Comparison of ENCODE assay signal across 8 cellular contexts in genomic region chr3:42191443-42191747, GRCh38.
A peak's percentile ranks its signal among the peaks of the same experiment; 100 is the strongest.
DNase-seq lines count a peak whose midpoint lies in the region; ATAC-seq and TF ChIP-seq lines count a peak whose summit lies in the region.

No MANE protein-coding gene starts in this region.

- H3K4me3 ChIP-seq in AG04449 (ENCODE audit: low read depth, low read length) = no peak overlapping the region
- H3K4me3 ChIP-seq in iPS-18a (ENCODE audit: low read length) = no peak overlapping the region

- ATAC-seq in SK-N-SH treated with all-trans-retinoic acid at 6 μM for 48 hours = peak; percentile 48

- no peaks in the 10 kb centered on the region for H3K27me3 ChIP-seq in H9 (ENCODE audit: insufficient read depth, low read length)
- no peaks in the 10 kb centered on the region for H3K27me3 ChIP-seq in iPS-18a (ENCODE audit: control insufficient read depth, insufficient read depth, low read length)

- TF ChIP-seq CTCF in AG04449 (IDR thresholded peaks at IDR 0.05; ENCODE audit: insufficient read depth, low read length, missing control alignments) (peak; percentile 2), H9 (conservative IDR thresholded peaks at IDR 0.05) (peak; percentile 30; the same call in 2 of the 3 replicates)

- no peak overlapping the region for H2AFZ ChIP-seq in H9 (ENCODE audit: low read length)

- H2BK120ac ChIP-seq in H9 (ENCODE audit: low read depth, low read length, poor library complexity, severe bottlenecking) = no peak overlapping the region

- no peaks in the 10 kb centered on the region for H3K27me3 Mint-ChIP-seq in H9 (ENCODE audit: low read depth)
- no peaks in the 10 kb centered on the region for H3K27me3 Mint-ChIP-seq in activated CD4-positive, alpha-beta memory T cell treated with anti-CD3 and anti-CD28 coated beads, Interleukin-2, amount 10 ng/mL, durations not matched to agents 7 days and 5 days

- H3K4me3 Mint-ChIP-seq in H9 = no peak overlapping the region
- no peak overlapping the region for H3K4me3 Mint-ChIP-seq in activated CD4-positive, alpha-beta memory T cell treated with anti-CD3 and anti-CD28 coated beads, Interleukin-2, amount 10 ng/mL, durations not matched to agents 7 days and 5 days

- no peaks in the 10 kb centered on the region for H3K79me1 ChIP-seq in H9 (ENCODE audit: insufficient read depth, low read depth, low read length, poor library complexity, severe bottlenecking)

- no peak overlapping the region for H2BK12ac ChIP-seq in H9 (ENCODE audit: insufficient read length, low read depth, low read length)

- H3K27ac ChIP-seq in H9 (ENCODE audit: insufficient read length, low read depth, low read length) (no peak overlapping the region), iPS-18a (ENCODE audit: low read length) (peak overlapping the region; percentile 25)

- no peak overlapping the region for H4K91ac ChIP-seq in H9 (ENCODE audit: insufficient read length, low read depth, low read length)

- no peaks in the 10 kb centered on the region for H4K20me1 ChIP-seq in H9 (ENCODE audit: control insufficient read depth, insufficient read depth, insufficient read length)

- H3K18ac ChIP-seq in H9 (ENCODE audit: insufficient read length, low read depth, low read length) = no peak overlapping the region

- peak overlapping the region in 1 of 3 experiments; percentile 77; a peak in 1 of 7 replicates for H3K27ac Mint-ChIP-seq in H9
- no peak overlapping the region for H3K27ac Mint-ChIP-seq in activated CD4-positive, alpha-beta memory T cell treated with anti-CD3 and anti-CD28 coated beads, Interleukin-2, amount 10 ng/mL, durations not matched to agents 7 days and 5 days

- DNase-seq in AG04449 (ENCODE audit: low read depth, low spot score) (no peak), H9 (no peak), DMS114 treated with DMSO at 0.1 percent for 48 hours (lab: John Stamatoyannopoulos, UW; ENCODE audit: unreplicated experiment) (no peak), DMS53 treated with DMSO at 0.1 percent for 48 hours (lab: John Stamatoyannopoulos, UW; ENCODE audit: unreplicated experiment) (no peak), NCI-H1694 (lab: John Stamatoyannopoulos, UW) (no peak)
- DNase-seq in activated CD4-positive, alpha-beta memory T cell treated with anti-CD3 and anti-CD28 coated beads, Interleukin-2, amount 10 ng/mL, durations not matched to agents 7 days and 5 days = no peak

- peaks cover 3 to 14% of the 10 kb centered on the region in 2 experiments; a peak in 3 of 4 replicates for H3K4me1 Mint-ChIP-seq in H9
- H3K4me1 Mint-ChIP-seq in activated CD4-positive, alpha-beta memory T cell treated with anti-CD3 and anti-CD28 coated beads, Interleukin-2, amount 10 ng/mL, durations not matched to agents 7 days and 5 days = peaks cover 40% of the 10 kb centered on the region

- H2BK5ac ChIP-seq in H9 (ENCODE audit: insufficient read length, low read length) = no peak overlapping the region

- H3K36me3 Mint-ChIP-seq in H9 (ENCODE audit: insufficient read depth in 1 of 3, low read depth in 3 of 3) = peaks cover 14 to 54% (median 45%) of the 10 kb centered on the region in 3 experiments; a peak in 6 of 7 replicates
- H3K36me3 Mint-ChIP-seq in activated CD4-positive, alpha-beta memory T cell treated with anti-CD3 and anti-CD28 coated beads, Interleukin-2, amount 10 ng/mL, durations not matched to agents 7 days and 5 days (ENCODE audit: low read depth) = peaks cover 27% of the 10 kb centered on the region

- peaks cover 20% of the 10 kb centered on the region for H3K36me3 ChIP-seq in iPS-18a (ENCODE audit: control insufficient read depth, low read depth, low read length)

- WGBS in H9 (ENCODE audit: extremely low coverage, insufficient read length, low lambda C conversion rate) = no CpG with 5 or more reads among the region's 4 CpGs

- H4K8ac ChIP-seq in H9 (replicated peaks; ENCODE audit: insufficient read length, low read depth, low read length) = no peak overlapping the region

- no peak overlapping the region for H4K5ac ChIP-seq in H9 (ENCODE audit: insufficient read length, low read depth, low read length)

- H2BK15ac ChIP-seq in H9 (ENCODE audit: low read depth, low read length) = no peak overlapping the region

- no peak overlapping the region for H3K56ac ChIP-seq in H9 (ENCODE audit: insufficient read length, low read depth, low read length)

- no peaks in the 10 kb centered on the region for H3K23me2 ChIP-seq in H9 (ENCODE audit: insufficient read length, low read depth, low read length, poor library complexity, severe bottlenecking)

- no peaks in the 10 kb centered on the region for H3K79me2 ChIP-seq in H9 (ENCODE audit: insufficient read depth, low read length)

- H3K14ac ChIP-seq in H9 (ENCODE audit: insufficient read depth, low read length) = no peak overlapping the region

- H3K4ac ChIP-seq in H9 (ENCODE audit: low read depth, low read length) = no peak overlapping the region

- no peak overlapping the region for H3K4me2 ChIP-seq in H9 (ENCODE audit: insufficient read depth, insufficient read length, low read length)

- H3K4me1 ChIP-seq in H9 (ENCODE audit: insufficient read depth, low read length) (no peaks in the 10 kb centered on the region; the same call in 1 of the 2 replicates), iPS-18a (ENCODE audit: control insufficient read depth, low read depth, low read length) (peaks cover 5% of the 10 kb centered on the region)

- no peak overlapping the region for H2BK20ac ChIP-seq in H9 (ENCODE audit: low read depth, low read length, poor library complexity, severe bottlenecking)

- no peak overlapping the region for H3T11ph ChIP-seq in H9 (ENCODE audit: low read length)

- no peak overlapping the region for H2AK5ac ChIP-seq in H9 (ENCODE audit: insufficient read length, low read length)

- no peaks in the 10 kb centered on the region for H3K9me3 Mint-ChIP-seq in H9
- no peaks in the 10 kb centered on the region for H3K9me3 Mint-ChIP-seq in activated CD4-positive, alpha-beta memory T cell treated with anti-CD3 and anti-CD28 coated beads, Interleukin-2, amount 10 ng/mL, durations not matched to agents 7 days and 5 days

- H3K9me3 ChIP-seq in H9 (ENCODE audit: control insufficient read depth, low read depth, low read length) (no peaks in the 10 kb centered on the region), iPS-18a (ENCODE audit: control insufficient read depth, low read depth, low read length) (no peaks in the 10 kb centered on the region)

- no peak overlapping the region for H3K9ac ChIP-seq in H9 (ENCODE audit: extremely low read depth, insufficient read length, low read length)
- no peak overlapping the region for H3K9ac ChIP-seq in iPS-18a (ENCODE audit: low read length)

- CTCF ChIA-PET in AG04449 (lab: Yijun Ruan, JAX) = interaction anchor here (0.6 to 10.9 kb wide), 45 partner anchors 8 to 308 kb away, joined by 3 to 94 read pairs (median 5); no protein-coding TSS in a partner anchor
- CTCF ChIA-PET in activated CD4-positive, alpha-beta memory T cell treated with anti-CD3 and anti-CD28 coated beads, Interleukin-2, amount 10 ng/mL, durations not matched to agents 7 days and 5 days (lab: Charles Lee) = interaction anchor here (0.5 to 3.8 kb wide), 37 partner anchors 8 to 577 kb away, joined by 3 to 43 read pairs (median 5); partner anchors contain the start of gene TRAK1

- H3K23ac ChIP-seq in H9 (ENCODE audit: insufficient read length, low read depth, low read length) = no peak overlapping the region

- POLR2A ChIA-PET in AG04449 (lab: Yijun Ruan, JAX) = no interaction called here
- POLR2A ChIA-PET in activated CD4-positive, alpha-beta memory T cell treated with anti-CD3 and anti-CD28 coated beads, Interleukin-2, amount 10 ng/mL, durations not matched to agents 7 days and 5 days (lab: Charles Lee) = interaction anchor here (0.6 to 0.7 kb wide), 2 partner anchors 14 to 72 kb away, joined by 3 read pairs; no protein-coding TSS in a partner anchor

TF ChIP-seq in SK-N-SH treated with all-trans-retinoic acid at 6 μM for 48 hours, 23 proteins besides CTCF, POLR2A, EP300 and RAD21 (continues in another document):
- no peak for TF ChIP-seq SNAI2 (CRISPR knock-in tag; IDR thresholded peaks at IDR 0.05)
- no peak for TF ChIP-seq TOX (CRISPR knock-in tag; IDR thresholded peaks at IDR 0.05; ENCODE audit: borderline replicate concordance)
- no peak for TF ChIP-seq ARNTL (CRISPR knock-in tag; IDR thresholded peaks at IDR 0.05; ENCODE audit: borderline replicate concordance, low read depth)
- TF ChIP-seq CREB5 (CRISPR knock-in tag; IDR thresholded peaks at IDR 0.05; ENCODE audit: low read depth) = no peak
- no peak for TF ChIP-seq ZFP3 (CRISPR knock-in tag; IDR thresholded peaks at IDR 0.05)
- no peak for TF ChIP-seq ZNF70 (CRISPR knock-in tag; IDR thresholded peaks at IDR 0.05)
- no peak for TF ChIP-seq BACH2 (CRISPR knock-in tag; IDR thresholded peaks at IDR 0.05; ENCODE audit: borderline replicate concordance)
